Comparison of ENCODE assay signal across 8 cellular contexts in genomic region chr9:93096811-93097382, GRCh38. TPM values are rescaled to one million over a fixed set of nuclear protein-coding genes. Genes with fewer than 3 reads are reported as not detected.
A peak's percentile ranks its signal among the peaks of the same experiment; 100 is the strongest.
DNase-seq lines count a peak whose midpoint lies in the region; ATAC-seq, FAIRE-seq and TF ChIP-seq lines count a peak whose summit lies in the region.

No MANE protein-coding gene starts in this region.

- H3K4me3 Mint-ChIP-seq in T-helper 1 cell treated with Interleukin-12 subunit alpha and Interleukin-12 subunit beta and Interleukin-4 antibody, amounts not matched to agents 30 μg/mL and 1 μg/mL, for 36 hours, result peak overlapping the region; percentile 94

- peak overlapping the region; percentile 90 for H3K27ac Mint-ChIP-seq in T-helper 1 cell treated with Interleukin-12 subunit alpha and Interleukin-12 subunit beta and Interleukin-4 antibody, amounts not matched to agents 30 μg/mL and 1 μg/mL, for 36 hours

- H3K4me3 ChIP-seq in ascending aorta (peak overlapping the region; percentile 81 to 96), left lung (peak overlapping the region; percentile 86 to 95), thoracic aorta (peak overlapping the region; percentile 96)

- H3K9me3 Mint-ChIP-seq in T-helper 1 cell treated with Interleukin-12 subunit alpha and Interleukin-12 subunit beta and Interleukin-4 antibody, amounts not matched to agents 30 μg/mL and 1 μg/mL, for 36 hours, result no peaks in the 10 kb centered on the region

- intact Hi-C loops in ascending aorta (cut with DNase I), result loop anchor here (1.0 to 10.0 kb wide), 6 partner anchors 45 to 982 kb away; partner anchors contain the start of genes BICD2, FAM120A, FAM120AOS and SPTLC1
- intact Hi-C loops in left lung (cut with DNase I), result no loop called here

- H3K4me1 ChIP-seq in ascending aorta (peaks cover 22 to 37% of the 10 kb centered on the region in 2 donors), left lung (peaks cover 36 to 72% of the 10 kb centered on the region in 2 donors), thoracic aorta (ENCODE audit: control insufficient read depth in 1 of 2, low read depth in 2 of 2) (peaks cover 25 to 43% of the 10 kb centered on the region in 2 donors)

- FAIRE-seq in frontal cortex (lab: Jason Lieb, UNC), result no peak

- DNase-seq in T-helper 1 cell (no peak), ascending aorta (ENCODE audit: low spot score in 2 of 2) (no peak), left lung (peak; percentile 13 to 41), thoracic aorta (ENCODE audit: low spot score) (no peak), NCI-H2196 treated with DMSO at 0.1 percent for 48 hours (lab: John Stamatoyannopoulos, UW; ENCODE audit: unreplicated experiment) (no peak), frontal cortex (ENCODE audit: low spot score in 2 of 2) (no peak)

- no peak for TF ChIP-seq CTCF in ascending aorta (IDR thresholded peaks at IDR 0.05)
- no peak for TF ChIP-seq CTCF in left lung (IDR thresholded peaks at IDR 0.05)
- TF ChIP-seq CTCF in thoracic aorta (IDR thresholded peaks at IDR 0.05), result no peak

- peaks cover 59% of the 10 kb centered on the region for H3K4me1 Mint-ChIP-seq in T-helper 1 cell treated with Interleukin-12 subunit alpha and Interleukin-12 subunit beta and Interleukin-4 antibody, amounts not matched to agents 30 μg/mL and 1 μg/mL, for 36 hours (ENCODE audit: low read depth)

- no peak for ATAC-seq in left lung
- ATAC-seq in thoracic aorta (ENCODE audit: insufficient number of reproducible peaks, low FRiP score, low read depth), result no peak
- no peak for ATAC-seq in GM18520 (IDR thresholded peaks at IDR 0.05; ENCODE audit: unreplicated experiment)

- H3K36me3 ChIP-seq in ascending aorta (no peaks in the 10 kb centered on the region), left lung (no peaks in the 10 kb centered on the region), thoracic aorta (no peaks in the 10 kb centered on the region)

- H3K36me3 Mint-ChIP-seq in T-helper 1 cell treated with Interleukin-12 subunit alpha and Interleukin-12 subunit beta and Interleukin-4 antibody, amounts not matched to agents 30 μg/mL and 1 μg/mL, for 36 hours (ENCODE audit: low read depth), result peaks cover 17% of the 10 kb centered on the region

- H3K27ac ChIP-seq in ascending aorta, result peak overlapping the region; percentile 96 to 97
- H3K27ac ChIP-seq in left lung, result peak overlapping the region; percentile 86 to 87
- peak overlapping the region; percentile 96 to 98 for H3K27ac ChIP-seq in thoracic aorta

- H3K9me3 ChIP-seq in ascending aorta (peaks cover 0 to 4% of the 10 kb centered on the region in 2 donors), left lung (no peaks in the 10 kb centered on the region), thoracic aorta (no peaks in the 10 kb centered on the region)

- no peaks in the 10 kb centered on the region for H3K27me3 ChIP-seq in ascending aorta
- no peaks in the 10 kb centered on the region for H3K27me3 ChIP-seq in left lung
- no peaks in the 10 kb centered on the region for H3K27me3 ChIP-seq in thoracic aorta (replicated peaks; ENCODE audit: insufficient read depth)

- H3K27me3 Mint-ChIP-seq in T-helper 1 cell treated with Interleukin-12 subunit alpha and Interleukin-12 subunit beta and Interleukin-4 antibody, amounts not matched to agents 30 μg/mL and 1 μg/mL, for 36 hours (ENCODE audit: low read depth), result no peaks in the 10 kb centered on the region

RNA-seq across cellular contexts. Expression of gene CARD19, which starts 0.9 kb away (rescaled TPM):
- total RNA-seq in ascending aorta (212 TPM), left lung (10 to 100 TPM; 27.7 to 43.0 TPM), thoracic aorta (100 to 1,000 TPM in 1 of 2 donors, 10 to 100 TPM in 1; 46.3 to 103 TPM), frontal cortex (14.3 TPM)

RNA-seq across cellular contexts. Expression of gene NINJ1, which starts 37.2 kb away (rescaled TPM):
- total RNA-seq in ascending aorta (156 TPM), left lung (10 to 100 TPM; 77.9 to 83.5 TPM), thoracic aorta (100 to 1,000 TPM in 1 of 2 donors, 10 to 100 TPM in 1; 71.2 to 194 TPM), frontal cortex (2.9 TPM)

RNA-seq across cellular contexts. Expression of gene SUSD3, which starts 38.4 kb away (rescaled TPM):
- total RNA-seq in ascending aorta (not detected), left lung (1 to 10 TPM; 2.6 to 4.8 TPM), thoracic aorta (10 to 100 TPM in 1 of 2 donors, 1 to 10 TPM in 1; 7.0 to 21.4 TPM), frontal cortex (0.41 TPM)

Comparison
In these comparisons a context has a peak if more than half of its experiments do, and no peak if none do; other contexts are left out.
1. DNase-seq: peak in left lung (2 of 2); none in T-helper 1 cell (0 of 5), ascending aorta (0 of 2), thoracic aorta (single experiment), NCI-H2196 treated with DMSO at 0.1 percent for 48 hours (single experiment) and frontal cortex (0 of 2).
2. RNA of gene NINJ1, which starts 37.2 kb away (total RNA-seq): 71.2 to 194 TPM in thoracic aorta, 156 TPM in ascending aorta (single experiment) and 77.9 to 83.5 TPM in left lung; 2.9 TPM in frontal cortex (single experiment); every median in the first group is over 10 times any median in the second.
3. Peak in every context shown above with its lines, with median percentiles within 50 percentile points of each other: H3K27ac ChIP-seq and H3K4me3 ChIP-seq.